Comparison of ENCODE assay signal across 8 cellular contexts in the genomic region with DNA sequence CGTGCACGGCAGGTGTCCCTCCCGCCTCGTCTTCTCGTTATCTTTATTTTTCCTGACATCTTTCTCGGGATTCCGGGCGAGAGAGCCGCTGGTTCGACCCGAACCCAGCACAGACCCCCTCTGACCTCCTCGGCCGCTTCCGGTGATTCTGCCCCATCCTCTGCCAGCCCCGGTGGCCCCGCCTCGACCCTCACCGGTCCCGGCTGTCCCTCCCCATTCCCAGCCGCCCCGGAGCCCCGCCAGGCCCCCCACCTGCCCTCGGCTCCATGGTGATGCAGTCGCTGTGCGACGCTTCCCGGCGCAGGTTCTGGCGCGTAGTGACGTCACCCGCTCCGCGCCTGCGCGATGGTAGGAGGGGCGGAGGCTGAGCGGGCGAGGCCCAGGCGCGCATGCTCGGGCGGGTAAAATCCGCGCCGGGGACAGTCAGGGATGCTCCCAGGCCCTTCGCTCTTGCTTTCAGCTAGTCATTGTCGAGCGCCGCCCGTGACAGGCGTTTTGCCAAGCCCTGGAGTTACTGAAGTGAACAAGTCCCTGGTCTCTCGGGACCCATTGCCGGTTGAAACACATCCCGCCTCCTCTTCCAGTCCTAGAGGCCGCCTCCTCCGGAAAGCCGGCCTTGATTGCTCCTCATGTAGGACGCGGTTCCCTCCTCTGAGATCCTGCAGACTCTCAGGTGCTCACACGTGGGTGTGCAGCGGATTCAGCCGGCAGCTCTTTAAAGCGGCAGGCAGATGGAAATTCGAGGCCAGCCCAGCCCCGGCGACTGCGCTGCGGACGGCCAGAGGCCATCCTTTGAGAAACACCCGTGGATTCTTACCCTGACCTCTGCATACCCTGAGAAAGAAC. TPM values are rescaled to one million over a fixed set of nuclear protein-coding genes. Genes with fewer than 3 reads are reported as not detected.
A peak's percentile ranks its signal among the peaks of the same experiment; 100 is the strongest.
DNase-seq lines count a peak whose midpoint lies in the region; ATAC-seq and TF ChIP-seq lines count a peak whose summit lies in the region.

A gene with protein sequence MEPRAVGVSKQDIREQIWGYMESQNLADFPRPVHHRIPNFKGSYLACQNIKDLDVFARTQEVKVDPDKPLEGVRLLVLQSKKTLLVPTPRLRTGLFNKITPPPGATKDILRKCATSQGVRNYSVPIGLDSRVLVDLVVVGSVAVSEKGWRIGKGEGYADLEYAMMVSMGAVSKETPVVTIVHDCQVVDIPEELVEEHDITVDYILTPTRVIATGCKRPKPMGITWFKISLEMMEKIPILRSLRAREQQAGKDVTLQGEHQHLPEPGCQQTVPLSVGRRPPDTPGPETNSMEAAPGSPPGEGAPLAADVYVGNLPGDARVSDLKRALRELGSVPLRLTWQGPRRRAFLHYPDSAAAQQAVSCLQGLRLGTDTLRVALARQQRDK (minus strand): TSS at position 319 of the 846 bp plus-strand sequence. CDS start 51 bp downstream, at position 268.

- H3K27ac ChIP-seq in BLaER1 (peak within 1 kb of the TSS; percentile 88), left lung (peak within 1 kb of the TSS; percentile 73 to 87)

- H3K36me3 Mint-ChIP-seq in dendritic cell treated with granulocyte-macrophage colony-stimulating factor and Interleukin-4, amounts not matched to agents 40 ng/mL and 50 ng/mL, for 4 days (ENCODE audit: low read depth) = peaks cover 46% of the 10 kb centered on the region

- peaks cover 26% of the 10 kb centered on the region for H3K4me1 Mint-ChIP-seq in dendritic cell treated with granulocyte-macrophage colony-stimulating factor and Interleukin-4, amounts not matched to agents 40 ng/mL and 50 ng/mL, for 4 days (ENCODE audit: low read depth)

- H3K9me3 ChIP-seq in BLaER1 (no peaks in the 10 kb centered on the region), left lung (no peaks in the 10 kb centered on the region)

- no peaks in the 10 kb centered on the region for H3K27me3 ChIP-seq in BLaER1
- H3K27me3 ChIP-seq in left lung = peaks cover 0 to 42% of the 10 kb centered on the region in 2 donors

- H3K36me3 ChIP-seq in BLaER1 (peaks cover 38% of the 10 kb centered on the region), left lung (peaks cover 0 to 21% of the 10 kb centered on the region in 2 donors)

- intact Hi-C loops in dendritic cell treated with granulocyte-macrophage colony-stimulating factor and Interleukin-4, amounts not matched to agents 40 ng/mL and 50 ng/mL, for 4 days (cut with micrococcal nuclease) = no loop called here
- intact Hi-C loops in left lung (cut with DNase I) = no loop called here

- 0 out of 2 replicates have a peak, but pooled peaks cover 7% of the 10 kb centered on the region for H4K20me1 ChIP-seq in BLaER1

- peaks cover 19% of the 10 kb centered on the region for H3K4me1 ChIP-seq in BLaER1
- peaks cover 12 to 17% of the 10 kb centered on the region in 2 donors for H3K4me1 ChIP-seq in left lung

- TF ChIP-seq CTCF in left lung (IDR thresholded peaks at IDR 0.05) = no peak

- ATAC-seq in GM19328 (IDR thresholded peaks at IDR 0.05; ENCODE audit: unreplicated experiment) = peak; percentile 92
- peak; percentile 74 for ATAC-seq in HG03460 (IDR thresholded peaks at IDR 0.05; ENCODE audit: unreplicated experiment)
- peak; percentile 98 for ATAC-seq in left lung

- peak; percentile 87 for DNase-seq in NCI-H69 (lab: John Stamatoyannopoulos, UW)
- peak; percentile 96 for DNase-seq in activated CD4-positive, alpha-beta T cell treated with anti-CD3 and anti-CD28 coated beads, Interleukin-2, amount 50 U/mL, for 1 hour
- DNase-seq in left lung = peak; percentile 93 to 98
- DNase-seq in stimulated activated CD4-positive, alpha-beta T cell treated with anti-CD3 and anti-CD28 coated beads, Interleukin-2, amount 100 ng/mL, for 4 hours (ENCODE audit: low read depth) = peak; percentile 94

- peaks cover 9% of the 10 kb centered on the region for H3K27me3 Mint-ChIP-seq in dendritic cell treated with granulocyte-macrophage colony-stimulating factor and Interleukin-4, amounts not matched to agents 40 ng/mL and 50 ng/mL, for 4 days

- H3K9me3 Mint-ChIP-seq in dendritic cell treated with granulocyte-macrophage colony-stimulating factor and Interleukin-4, amounts not matched to agents 40 ng/mL and 50 ng/mL, for 4 days = no peaks in the 10 kb centered on the region

- peak within 1 kb of the TSS; percentile 99 for H3K27ac Mint-ChIP-seq in dendritic cell treated with granulocyte-macrophage colony-stimulating factor and Interleukin-4, amounts not matched to agents 40 ng/mL and 50 ng/mL, for 4 days

- peak within 1 kb of the TSS; percentile 87 for H3K4me2 ChIP-seq in BLaER1

- H3K4me3 Mint-ChIP-seq in dendritic cell treated with granulocyte-macrophage colony-stimulating factor and Interleukin-4, amounts not matched to agents 40 ng/mL and 50 ng/mL, for 4 days = peak within 1 kb of the TSS; percentile 95

- H3K4me3 ChIP-seq in BLaER1 (peak within 1 kb of the TSS; percentile 89), left lung (peak within 1 kb of the TSS; percentile 88 to 89)

- H3K9ac ChIP-seq in BLaER1 = peak within 1 kb of the TSS; percentile 89

RNA-seq across cellular contexts. Expression of the gene that starts here (rescaled TPM):
- total RNA-seq in left lung = 10 to 100 TPM; 19.7 to 20.2 TPM

Comparison
In these comparisons a context has a peak if more than half of its experiments do, and no peak if none do; other contexts are left out.
1. Peak in every context shown above with its lines: DNase-seq, ATAC-seq, H3K4me3 ChIP-seq and H3K27ac ChIP-seq.